31 cellular contexts compared by ENCODE assay signal in the genomic region with DNA sequence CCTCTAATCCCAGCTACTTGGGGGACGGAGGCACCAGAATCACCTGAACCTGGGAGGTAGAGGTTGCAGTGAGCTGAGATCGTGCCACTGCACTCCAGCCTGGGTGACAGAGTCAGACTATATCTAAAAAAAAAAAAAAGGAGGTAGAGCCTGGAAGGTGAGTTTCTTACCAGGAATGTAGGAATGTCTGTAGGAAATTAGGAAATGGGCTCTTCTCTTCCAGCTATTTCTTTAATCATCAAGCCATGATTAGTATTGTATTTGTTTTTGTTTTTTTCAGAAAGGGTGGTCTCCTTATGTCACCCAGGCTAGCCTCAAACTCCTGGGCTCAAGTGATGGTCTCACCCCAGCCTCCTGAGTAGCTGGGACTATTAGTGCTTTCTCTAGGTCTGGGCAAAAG. TPM values are rescaled to one million over a fixed set of nuclear protein-coding genes. Genes with fewer than 3 reads are reported as not detected.
"Had no signal": no experiment of that assay in that cellular context is flagged by ENCODE, and none has a peak within 500 bp of the region (broad histone marks: within the 10 kb centered on the region; RNA-seq: fewer than 3 reads in every experiment).

No MANE protein-coding gene starts in this region.

- H3K9me3 Mint-ChIP-seq: immature natural killer cell; mesothelial cell of epicardium; natural killer cell treated with Interleukin-12 subunit alpha and Interleukin-12 subunit beta and Interleukin-15 and Interleukin-18, amount 100 ng/mL, for 72 hours; neural crest cell; stimulated activated memory B cell treated with anti-CD40 and anti-IgM and Interleukin-4, amounts not matched to agents 10 μg/mL and 1 μg/mL and 100 μg/mL, for 72 hours had no signal

- H3K27ac Mint-ChIP-seq: immature natural killer cell; naive B cell; natural killer cell treated with Interleukin-12 subunit alpha and Interleukin-12 subunit beta and Interleukin-15 and Interleukin-18, amount 100 ng/mL, for 72 hours; stimulated activated memory B cell treated with anti-CD40 and anti-IgM and Interleukin-4, amounts not matched to agents 10 μg/mL and 1 μg/mL and 100 μg/mL, for 72 hours had no signal

- H3K36me3 Mint-ChIP-seq: immature natural killer cell; mesothelial cell of epicardium; naive B cell; natural killer cell treated with Interleukin-12 subunit alpha and Interleukin-12 subunit beta and Interleukin-15 and Interleukin-18, amount 100 ng/mL, for 72 hours; stimulated activated memory B cell treated with anti-CD40 and anti-IgM and Interleukin-4, amounts not matched to agents 10 μg/mL and 1 μg/mL and 100 μg/mL, for 72 hours had no signal

- H3K4me1 Mint-ChIP-seq: naive B cell; neural crest cell; stimulated activated memory B cell treated with anti-CD40 and anti-IgM and Interleukin-4, amounts not matched to agents 10 μg/mL and 1 μg/mL and 100 μg/mL, for 72 hours had no signal

- H3K4me3 ChIP-seq: coronary artery, esophagus squamous epithelium, lung, mucosa of descending colon, prostate gland, skin epidermis, spleen, testis, tibial artery, upper lobe of left lung had no signal

- FAIRE-seq: endothelial cell of umbilical vein, urothelium cell line had no signal

- H3K4me1 ChIP-seq: esophagus squamous epithelium, prostate gland, spleen, testis, tibial artery had no signal

- H3K9me3 ChIP-seq: esophagus squamous epithelium, mucosa of descending colon, prostate gland, spleen, testis, tibial artery, upper lobe of left lung had no signal

- H3K4me3 Mint-ChIP-seq: immature natural killer cell; mesothelial cell of epicardium; naive B cell; natural killer cell treated with Interleukin-12 subunit alpha and Interleukin-12 subunit beta and Interleukin-15 and Interleukin-18, amount 100 ng/mL, for 72 hours; neural crest cell; stimulated activated memory B cell treated with anti-CD40 and anti-IgM and Interleukin-4, amounts not matched to agents 10 μg/mL and 1 μg/mL and 100 μg/mL, for 72 hours had no signal

- DNase-seq: dermis blood vessel endothelial cell; effector memory CD4-positive, alpha-beta T cell; erythroblast; esophagus squamous epithelium; foreskin melanocyte; hypothalamus; immature natural killer cell; islet precursor cell; kidney glomerular epithelial cell; left ventricle myocardium superior; mucosa of descending colon; naive B cell; nucleus accumbens; right cardiac atrium; spleen; stimulated activated CD4-positive, alpha-beta T cell treated with anti-CD3 and anti-CD28 coated beads, Interleukin-4, amount 100 ng/mL, for 4 hours; stimulated activated naive CD8-positive, alpha-beta T cell treated with anti-CD3 and anti-CD28 coated beads, Interleukin-15, Interleukin-2, amounts not matched to agents 100 U/mL and 50 U/mL, for 24 hours; substantia nigra; testis; tibial artery; upper lobe of left lung had no signal

- ATAC-seq: left ventricle myocardium superior; natural killer cell treated with Interleukin-12 subunit alpha and Interleukin-12 subunit beta and Interleukin-15 and Interleukin-18, amount 100 ng/mL, for 72 hours; right cardiac atrium; stimulated activated memory B cell treated with anti-CD40 and anti-IgM and Interleukin-4, amounts not matched to agents 10 μg/mL and 1 μg/mL and 100 μg/mL, for 72 hours; stimulated activated naive CD8-positive, alpha-beta T cell treated with anti-CD3 and anti-CD28 coated beads, Interleukin-15, Interleukin-2, amounts not matched to agents 100 U/mL and 50 U/mL, for 24 hours had no signal

- H3K36me3 ChIP-seq: esophagus squamous epithelium, prostate gland, spleen, tibial artery, upper lobe of left lung had no signal

- H3K27me3 Mint-ChIP-seq: naive B cell had no signal

- H3K27me3 ChIP-seq: esophagus squamous epithelium, spleen, testis, tibial artery, upper lobe of left lung had no signal

- H3K27ac ChIP-seq: coronary artery, esophagus squamous epithelium, prostate gland, skin epidermis, spleen, testis, tibial artery, upper lobe of left lung had no signal

RNA-seq across cellular contexts. Expression of a gene that starts 26.3 kb away (rescaled TPM):
- total RNA-seq: endothelial cell of umbilical vein had no signal
